8 cellular contexts compared by ENCODE assay signal in the genomic region with DNA sequence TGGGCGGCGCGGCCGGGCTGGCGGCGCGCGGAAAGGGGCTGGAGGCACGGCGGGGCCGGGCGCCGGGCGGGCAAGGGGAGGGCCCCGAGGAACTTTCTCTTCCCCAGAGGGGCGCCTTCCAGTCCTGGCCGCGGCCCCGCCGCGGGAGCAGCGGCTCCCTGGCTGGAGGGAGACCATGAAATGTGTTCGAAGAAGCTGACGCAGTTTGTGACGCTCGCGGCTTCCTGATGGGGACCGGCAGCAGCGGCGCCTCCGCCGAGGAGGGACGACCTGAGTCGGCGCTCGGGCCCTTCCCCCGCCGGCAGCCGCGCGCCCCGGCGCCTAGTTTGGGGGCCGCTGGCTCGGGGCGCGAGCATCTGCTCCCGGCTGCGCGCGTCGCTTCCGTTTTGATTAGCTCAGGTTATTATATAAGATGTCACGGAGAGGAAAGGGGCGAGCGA. TPM values are rescaled to one million over a fixed set of nuclear protein-coding genes. Genes with fewer than 3 reads are reported as not detected.
A peak's percentile ranks its signal among the peaks of the same experiment; 100 is the strongest.
DNase-seq lines count a peak whose midpoint lies in the region; ATAC-seq and TF ChIP-seq lines count a peak whose summit lies in the region.

No MANE protein-coding gene starts in this region.

- DNase-seq in ACHN (peak; percentile 55), NOMO-1 treated with DMSO at 0.1 percent for 48 hours (lab: John Stamatoyannopoulos, UW; ENCODE audit: unreplicated experiment) (peak; percentile 47), fibroblast of gingiva (ENCODE audit: low read depth) (peak; percentile 60), natural killer cell (peak; percentile 75)
- DNase-seq in activated T-helper 1 cell treated with anti-CD3 and anti-CD28 coated beads, Interleukin-12 subunit alpha, Interleukin-12 subunit beta, Interleukin-2, Interleukin-4 antibody, amounts not matched to agents 30 ng/mL and 10 ng/mL and 1 ng/mL, durations not matched to agents 14 hours and 24 hours and 36 hours (ENCODE audit: low spot score) = peak; percentile 66
- DNase-seq in stimulated activated naive CD4-positive, alpha-beta T cell (lab: John Stamatoyannopoulos, UW) = peak; percentile 81 to 95 (median 84)

- peak; percentile 23 for ATAC-seq in HG03060 (IDR thresholded peaks at IDR 0.05; ENCODE audit: low read depth, unreplicated experiment)
- peak; percentile 44 to 77 (median 66) for ATAC-seq in natural killer cell

- H3K36me3 Mint-ChIP-seq in activated T-helper 1 cell treated with anti-CD3 and anti-CD28 coated beads, Interleukin-12 subunit alpha, Interleukin-12 subunit beta, Interleukin-2, Interleukin-4 antibody, amounts not matched to agents 30 ng/mL and 10 ng/mL and 1 ng/mL, durations not matched to agents 14 hours and 24 hours and 36 hours (ENCODE audit: low read depth) = peaks cover 10% of the 10 kb centered on the region
- H3K36me3 Mint-ChIP-seq in natural killer cell = no peaks in the 10 kb centered on the region

- H3K27me3 Mint-ChIP-seq in activated T-helper 1 cell treated with anti-CD3 and anti-CD28 coated beads, Interleukin-12 subunit alpha, Interleukin-12 subunit beta, Interleukin-2, Interleukin-4 antibody, amounts not matched to agents 30 ng/mL and 10 ng/mL and 1 ng/mL, durations not matched to agents 14 hours and 24 hours and 36 hours (ENCODE audit: insufficient read depth) = peaks cover 12% of the 10 kb centered on the region
- H3K27me3 Mint-ChIP-seq in natural killer cell (ENCODE audit: low read depth in 2 of 2) = peaks cover 0 to 5% of the 10 kb centered on the region in 2 donors

- in situ Hi-C loops in ACHN (cut with HindIII; ENCODE audit: low pct_ligation_motif_present, low pct_unique_long_range_greater_than_20kb, low sequenced_read_pairs) = no loop called here

- H3K27ac Mint-ChIP-seq in activated T-helper 1 cell treated with anti-CD3 and anti-CD28 coated beads, Interleukin-12 subunit alpha, Interleukin-12 subunit beta, Interleukin-2, Interleukin-4 antibody, amounts not matched to agents 30 ng/mL and 10 ng/mL and 1 ng/mL, durations not matched to agents 14 hours and 24 hours and 36 hours = peak overlapping the region; percentile 90
- H3K27ac Mint-ChIP-seq in natural killer cell = peak overlapping the region; percentile 90 to 98

- TF ChIP-seq CTCF in natural killer cell (IDR thresholded peaks at IDR 0.05) = no peak

- intact Hi-C loops in activated T-helper 1 cell treated with anti-CD3 and anti-CD28 coated beads, Interleukin-12 subunit alpha, Interleukin-12 subunit beta, Interleukin-2, Interleukin-4 antibody, amounts not matched to agents 30 ng/mL and 10 ng/mL and 1 ng/mL, durations not matched to agents 14 hours and 24 hours and 36 hours (cut with micrococcal nuclease) = loop anchor here (1.0 to 10.0 kb wide), 6 partner anchors 31 to 762 kb away; partner anchors contain the start of genes BTAF1, HECTD2, RPP30 and TNKS2
- intact Hi-C loops in natural killer cell (cut with micrococcal nuclease) = no loop called here

- peak; percentile 56 for TF ChIP-seq POLR2A in GM18526 (IDR thresholded peaks at IDR 0.05; ENCODE audit: extremely low read depth, insufficient read length)

- H3K9me3 Mint-ChIP-seq in activated T-helper 1 cell treated with anti-CD3 and anti-CD28 coated beads, Interleukin-12 subunit alpha, Interleukin-12 subunit beta, Interleukin-2, Interleukin-4 antibody, amounts not matched to agents 30 ng/mL and 10 ng/mL and 1 ng/mL, durations not matched to agents 14 hours and 24 hours and 36 hours = no peaks in the 10 kb centered on the region
- H3K9me3 Mint-ChIP-seq in natural killer cell = no peaks in the 10 kb centered on the region

- H3K4me3 Mint-ChIP-seq in activated T-helper 1 cell treated with anti-CD3 and anti-CD28 coated beads, Interleukin-12 subunit alpha, Interleukin-12 subunit beta, Interleukin-2, Interleukin-4 antibody, amounts not matched to agents 30 ng/mL and 10 ng/mL and 1 ng/mL, durations not matched to agents 14 hours and 24 hours and 36 hours = peak overlapping the region; percentile 90
- H3K4me3 Mint-ChIP-seq in natural killer cell = peak overlapping the region; percentile 97

- H3K4me1 Mint-ChIP-seq in activated T-helper 1 cell treated with anti-CD3 and anti-CD28 coated beads, Interleukin-12 subunit alpha, Interleukin-12 subunit beta, Interleukin-2, Interleukin-4 antibody, amounts not matched to agents 30 ng/mL and 10 ng/mL and 1 ng/mL, durations not matched to agents 14 hours and 24 hours and 36 hours (ENCODE audit: low read depth) = peaks cover 39% of the 10 kb centered on the region
- H3K4me1 Mint-ChIP-seq in natural killer cell = peaks cover 36 to 41% of the 10 kb centered on the region in 2 donors

RNA-seq across cellular contexts. Expression of gene PCGF5, which starts 57.2 kb away (rescaled TPM):
- total RNA-seq in activated T-helper 1 cell treated with anti-CD3 and anti-CD28 coated beads, Interleukin-12 subunit alpha, Interleukin-12 subunit beta, Interleukin-2, Interleukin-4 antibody, amounts not matched to agents 30 ng/mL and 10 ng/mL and 1 ng/mL, durations not matched to agents 14 hours and 24 hours and 36 hours = 51.7 TPM in 2 replicates
- total RNA-seq in natural killer cell = 10 to 100 TPM; 52.5 to 60.2 (median 58.6) TPM

Comparison
In these comparisons a context has a peak if more than half of its experiments do, and no peak if none do; other contexts are left out.
1. Peak in every context shown above with its lines: DNase-seq and ATAC-seq.